ENCODE assay signal across 20 cellular contexts in genomic region chr11:34844466-34845112, GRCh38.
DNase-seq lines count a peak whose midpoint lies in the region; ATAC-seq, FAIRE-seq and TF ChIP-seq lines count a peak whose summit lies in the region.
"Had no signal": no experiment of that assay in that cellular context is flagged by ENCODE, and none has a peak within 500 bp of the region (broad histone marks: within the 10 kb centered on the region; RNA-seq: fewer than 3 reads in every experiment).

No MANE protein-coding gene starts in this region.

- no peak for TF ChIP-seq CTCF in HepG2 (CRISPR knock-in tag; IDR thresholded peaks at IDR 0.05)
- TF ChIP-seq CTCF in right lobe of liver (IDR thresholded peaks at IDR 0.05), result no peak
- TF ChIP-seq CTCF in colonic mucosa (IDR thresholded peaks at IDR 0.05), result no peak
- no peak for TF ChIP-seq CTCF in upper lobe of left lung (IDR thresholded peaks at IDR 0.05)

- H3K36me3 ChIP-seq in HepG2 (replicated peaks in 1 of 2; ENCODE audit: control insufficient read depth in 1 of 2, insufficient read depth in 2 of 2, low read length in 2 of 2) (no peaks in the 10 kb centered on the region), right lobe of liver (no peaks in the 10 kb centered on the region), colonic mucosa (no peaks in the 10 kb centered on the region), upper lobe of left lung (no peaks in the 10 kb centered on the region)

- in situ Hi-C loops in HepG2 (cut with HindIII; ENCODE audit: extremely low pct_ligation_motif_present, low pct_unique_long_range_greater_than_20kb), result no loop called here

- H3K79me2 ChIP-seq in HepG2 (ENCODE audit: insufficient read depth, low read length), result no peaks in the 10 kb centered on the region

- H3K27ac ChIP-seq in HepG2 (ENCODE audit: extremely low read length, insufficient read depth, low read length) (no peak overlapping the region), right lobe of liver (no peak overlapping the region), colonic mucosa (no peak overlapping the region), upper lobe of left lung (no peak overlapping the region)
- H3K27ac ChIP-seq: GM23248 had no signal

- H3K27me3 ChIP-seq in HepG2 (ENCODE audit: control insufficient read depth in 1 of 2, insufficient read depth in 2 of 2, low read length in 2 of 2), result 0 out of 5 replicates have a peak, but pooled peaks cover 0 to 1% of the 10 kb centered on the region in 2 experiments
- H3K27me3 ChIP-seq in right lobe of liver, result no peaks in the 10 kb centered on the region
- no peaks in the 10 kb centered on the region for H3K27me3 ChIP-seq in colonic mucosa
- no peaks in the 10 kb centered on the region for H3K27me3 ChIP-seq in upper lobe of left lung

- no TSS peak for BruUV-seq in HepG2 (replicated peaks; lab: Mats Ljungman, UMichigan)

- no peak for FAIRE-seq in HepG2 (lab: Jason Lieb, UNC)
- FAIRE-seq: GM12878, GM19239 had no signal

- DNase-seq in HepG2 (ENCODE audit: low spot score) (no peak), right lobe of liver (no peak), colonic mucosa (peak; percentile 42), NCI-H748 treated with DMSO at 0.1 percent for 48 hours (lab: John Stamatoyannopoulos, UW) (no peak), upper lobe of left lung (no peak)
- DNase-seq in activated CD4-positive, alpha-beta T cell treated with anti-CD3 and anti-CD28 coated beads for 48 hours, result no peak
- DNase-seq: C1 segment of cervical spinal cord; Calu3; CD4-positive, alpha-beta memory T cell; COR-L47; DMS79; EL; GDM1; GM23248; H9; HFFc6 had no signal

- H3K9me3 ChIP-seq in HepG2 (ENCODE audit: low read length), result no peaks in the 10 kb centered on the region
- no peaks in the 10 kb centered on the region for H3K9me3 ChIP-seq in right lobe of liver
- H3K9me3 ChIP-seq in colonic mucosa, result no peaks in the 10 kb centered on the region
- H3K9me3 ChIP-seq in upper lobe of left lung, result no peaks in the 10 kb centered on the region

- H2AFZ ChIP-seq in HepG2 (ENCODE audit: low read length), result no peak overlapping the region
- H2AFZ ChIP-seq: GM23248 had no signal

- no peak for ATAC-seq in HepG2
- no peak for ATAC-seq in right lobe of liver
- peak; percentile 37 for ATAC-seq in esophagus mucosa
- no peak for ATAC-seq in upper lobe of left lung (ENCODE audit: low FRiP score in 2 of 2)
- ATAC-seq: GM12878, HCT116 had no signal

- no peak for TF ChIP-seq EP300 in HepG2 (IDR thresholded peaks at IDR 0.05; ENCODE audit: low read depth in 2 of 2, low read length in 2 of 2)
- no peak for TF ChIP-seq EP300 in HepG2 (CRISPR knock-in tag; IDR thresholded peaks at IDR 0.05; ENCODE audit: borderline replicate concordance)
- TF ChIP-seq EP300 in upper lobe of left lung (IDR thresholded peaks at IDR 0.05), result no peak

- CTCF ChIA-PET in HepG2 (lab: Yijun Ruan, JAX; ENCODE audit: low intra/inter-chr PET ratio, low total read pairs), result no interaction called here

- WGBS in HepG2 (ENCODE audit: low lambda C conversion rate), result 56% methylated on average over 5 of the region's 5 CpGs
- 89% methylated on average over 5 of the region's 5 CpGs for WGBS in right lobe of liver (ENCODE audit: insufficient coverage, low coverage, low lambda C conversion rate, missing lambda C conversion rate)
- WGBS in upper lobe of left lung, 2 donors, result 87 to 89% methylated on average over 5 of the region's 5 CpGs

- POLR2A ChIA-PET in HepG2 (lab: Yijun Ruan, JAX), result no interaction called here

- no peak overlapping the region for H3K4me2 ChIP-seq in HepG2 (ENCODE audit: low read depth, low read length)

- H3K4me1 ChIP-seq in HepG2 (ENCODE audit: insufficient read depth, low read length) (no peaks in the 10 kb centered on the region), right lobe of liver (no peaks in the 10 kb centered on the region), colonic mucosa (no peaks in the 10 kb centered on the region), upper lobe of left lung (no peaks in the 10 kb centered on the region)

- TF ChIP-seq POLR2A in HepG2 (IDR thresholded peaks at IDR 0.05; ENCODE audit: insufficient read depth in 1 of 2, low read depth in 2 of 2, low read length in 2 of 2), result no peak
- TF ChIP-seq POLR2A in right lobe of liver (IDR thresholded peaks at IDR 0.05), result no peak
- TF ChIP-seq POLR2A in upper lobe of left lung (IDR thresholded peaks at IDR 0.05), result no peak

- no peak for TF ChIP-seq RAD21 in HepG2 (CRISPR knock-in tag; IDR thresholded peaks at IDR 0.05)

- H4K20me1 ChIP-seq in HepG2 (ENCODE audit: insufficient read depth, low read length), result no peaks in the 10 kb centered on the region

- no peak overlapping the region for H3K9ac ChIP-seq in HepG2 (ENCODE audit: insufficient read depth, low read depth, low read length)
- no peak overlapping the region for H3K9ac ChIP-seq in colonic mucosa (ENCODE audit: low read depth in 2 of 2, low read length in 2 of 2)
- H3K9ac ChIP-seq: GM23248 had no signal

- H3K4me3 ChIP-seq in HepG2 (replicated peaks in 1 of 3; ENCODE audit: insufficient read depth in 1 of 3, low read depth in 2 of 3, low read length in 3 of 3) (no peak overlapping the region), right lobe of liver (no peak overlapping the region), colonic mucosa (no peak overlapping the region), upper lobe of left lung (no peak overlapping the region)
- H3K4me3 ChIP-seq: GM12878, GM23248 had no signal

- intact Hi-C loops in HepG2 (cut with micrococcal nuclease; ENCODE audit: unreplicated experiment) (no loop called here), right lobe of liver (cut with DNase I) (no loop called here), colonic mucosa (cut with DNase I) (no loop called here)

TF ChIP-seq in HepG2, 621 proteins besides CTCF, POLR2A, EP300 and RAD21:
- TF ChIP-seq ZNF367 (CRISPR knock-in tag; IDR thresholded peaks at IDR 0.05; ENCODE audit: borderline replicate concordance) (no peak), RCOR2 (CRISPR knock-in tag; IDR thresholded peaks at IDR 0.05) (no peak), NFE2L2 (IDR thresholded peaks at IDR 0.05; ENCODE audit: low read length) (no peak), ZNF510 (CRISPR knock-in tag; IDR thresholded peaks at IDR 0.05; ENCODE audit: low read depth) (no peak), ATF7 (IDR thresholded peaks at IDR 0.05) (peak; percentile 87), ATF7 (CRISPR knock-in tag; IDR thresholded peaks at IDR 0.05) (no peak), CREB1 (IDR thresholded peaks at IDR 0.05) (0 out of 2 replicates have a peak, but pooled peaks have one; percentile 14), CREB1 (CRISPR knock-in tag; IDR thresholded peaks at IDR 0.05) (no peak), HOXA5 (CRISPR knock-in tag; IDR thresholded peaks at IDR 0.05) (no peak), FOXA1 (IDR thresholded peaks at IDR 0.05) (no peak), FOXA1 (CRISPR knock-in tag; IDR thresholded peaks at IDR 0.05) (no peak), BHLHE40 (IDR thresholded peaks at IDR 0.05; ENCODE audit: low read length) (no peak), STAG1 (CRISPR knock-in tag; IDR thresholded peaks at IDR 0.05) (no peak)
- TF ChIP-seq, protein P1, sequence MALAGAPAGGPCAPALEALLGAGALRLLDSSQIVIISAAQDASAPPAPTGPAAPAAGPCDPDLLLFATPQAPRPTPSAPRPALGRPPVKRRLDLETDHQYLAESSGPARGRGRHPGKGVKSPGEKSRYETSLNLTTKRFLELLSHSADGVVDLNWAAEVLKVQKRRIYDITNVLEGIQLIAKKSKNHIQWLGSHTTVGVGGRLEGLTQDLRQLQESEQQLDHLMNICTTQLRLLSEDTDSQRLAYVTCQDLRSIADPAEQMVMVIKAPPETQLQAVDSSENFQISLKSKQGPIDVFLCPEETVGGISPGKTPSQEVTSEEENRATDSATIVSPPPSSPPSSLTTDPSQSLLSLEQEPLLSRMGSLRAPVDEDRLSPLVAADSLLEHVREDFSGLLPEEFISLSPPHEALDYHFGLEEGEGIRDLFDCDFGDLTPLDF (CRISPR knock-in tag; IDR thresholded peaks at IDR 0.05), result no peak
